In genomic region chr18:21112543-21113105, GRCh38 we compare ENCODE assay signal across 8 cellular contexts. TPM values are rescaled to one million over a fixed set of nuclear protein-coding genes. Genes with fewer than 3 reads are reported as not detected.
A peak's percentile ranks its signal among the peaks of the same experiment; 100 is the strongest.
DNase-seq lines count a peak whose midpoint lies in the region; ATAC-seq and TF ChIP-seq lines count a peak whose summit lies in the region.

No MANE protein-coding gene starts in this region.

- POLR2A ChIA-PET in RWPE1 (lab: Yijun Ruan, JAX; ENCODE audit: low non-redundant PET): no interaction called here

- no peaks in the 10 kb centered on the region for H4K20me1 ChIP-seq in fibroblast of lung (ENCODE audit: control insufficient read depth, extremely low read depth, insufficient read depth, low read length)

- H2AFZ ChIP-seq in fibroblast of lung (ENCODE audit: low read length): peak overlapping the region; percentile 92

- H3K9ac ChIP-seq in fibroblast of lung (ENCODE audit: insufficient read depth, low read length) (peak overlapping the region; percentile 73), rectal smooth muscle tissue (ENCODE audit: low read length) (no peak overlapping the region)

- peaks cover 15% of the 10 kb centered on the region for H3K4me1 ChIP-seq in fibroblast of lung (ENCODE audit: control insufficient read depth, extremely low read depth, insufficient read depth, low read length)
- H3K4me1 ChIP-seq in rectal smooth muscle tissue (ENCODE audit: control insufficient read depth, insufficient read depth, low read length): peaks cover 4% of the 10 kb centered on the region

- ATAC-seq in HG03108 (IDR thresholded peaks at IDR 0.05; ENCODE audit: unreplicated experiment): no peak

- peak overlapping the region; percentile 97 for H3K4me2 ChIP-seq in fibroblast of lung (ENCODE audit: extremely low read depth, insufficient read depth, low read length)

- CTCF ChIA-PET in RWPE1 (lab: Yijun Ruan, JAX): interaction anchor here (0.7 to 0.8 kb wide), 2 partner anchors 63 to 122 kb away, joined by 5 to 7 read pairs; no protein-coding TSS in a partner anchor

- peaks cover 39% of the 10 kb centered on the region for H3K79me2 ChIP-seq in fibroblast of lung (ENCODE audit: control insufficient read depth, insufficient read depth, low read length)

- H3K27ac ChIP-seq in RWPE1 (peak overlapping the region; percentile 95), fibroblast of lung (ENCODE audit: insufficient read depth, low read length) (peak overlapping the region; percentile 94), rectal smooth muscle tissue (ENCODE audit: low read depth, low read length) (peak overlapping the region; percentile 89)

- DNase-seq in GM03348 (ENCODE audit: low spot score): peak; percentile 20
- no peak for DNase-seq in RWPE1 (ENCODE audit: low spot score)
- DNase-seq in fibroblast of lung (ENCODE audit: low read depth in 2 of 2): peak; percentile 9 to 25
- no peak for DNase-seq in iPS-NIHi11 (ENCODE audit: low spot score)
- DNase-seq in GM10266 (ENCODE audit: extremely low spot score): no peak
- no peak for DNase-seq in RPMI8226

- H3K27me3 ChIP-seq in fibroblast of lung (ENCODE audit: control insufficient read depth, insufficient read depth, low read length) (no peaks in the 10 kb centered on the region), rectal smooth muscle tissue (ENCODE audit: control insufficient read depth, insufficient read depth, low read length) (no peaks in the 10 kb centered on the region)

- TF ChIP-seq CTCF in RWPE1 (conservative IDR thresholded peaks at IDR 0.05; ENCODE audit: low read depth) (no peak), fibroblast of lung (conservative IDR thresholded peaks at IDR 0.05 in 1 of 2, IDR thresholded peaks at IDR 0.05 in 1 of 2; ENCODE audit: low read depth in 1 of 2, low read length in 2 of 2) (no peak), GM10266 (IDR thresholded peaks at IDR 0.05; ENCODE audit: control insufficient read depth, insufficient read depth, low read depth, missing control alignments) (no peak)

- H3K4me3 ChIP-seq in fibroblast of lung (replicated peaks in 1 of 4; ENCODE audit: control extremely low read depth in 1 of 4, insufficient read depth in 1 of 4, low read depth in 3 of 4, low read length in 4 of 4) (peak overlapping the region; percentile 73 to 92 (median 80)), rectal smooth muscle tissue (ENCODE audit: low read length) (peak overlapping the region; percentile 92)

- H3K9me3 ChIP-seq in fibroblast of lung (ENCODE audit: control insufficient read depth, insufficient read depth, low read depth, low read length): no peaks in the 10 kb centered on the region

- H3K36me3 ChIP-seq in fibroblast of lung (ENCODE audit: control insufficient read depth, insufficient read depth, low read length) (no peaks in the 10 kb centered on the region), rectal smooth muscle tissue (ENCODE audit: control insufficient read depth, insufficient read depth, low read length) (no peaks in the 10 kb centered on the region)

RNA-seq across cellular contexts. Expression of gene ROCK1, which starts 1.0 kb away (rescaled TPM):
- 39.5 and 55.2 TPM in 2 replicates for total RNA-seq in fibroblast of lung
- polyA plus RNA-seq in fibroblast of lung: 25.4 and 33.2 TPM in 2 replicates
- 31.2 and 40.5 TPM in 2 replicates for polyA plus RNA-seq in fibroblast of lung (2012)
- polyA minus RNA-seq in fibroblast of lung (ENCODE audit: low replicate concordance): 2.2 and 2.6 TPM in 2 replicates

Comparison
In these comparisons a context has a peak if more than half of its experiments do, and no peak if none do; other contexts are left out.
1. DNase-seq: peak in GM03348 (single experiment) and fibroblast of lung (2 of 2); none in RWPE1 (single experiment), iPS-NIHi11 (single experiment), GM10266 (single experiment) and RPMI8226 (single experiment).
2. Peak in every context shown above with its lines, with median percentiles within 50 percentile points of each other: H3K27ac ChIP-seq.